ENCODE assay signal across 8 cellular contexts in genomic region chr1:1647567-1648241, GRCh38. TPM values are rescaled to one million over a fixed set of nuclear protein-coding genes. Genes with fewer than 3 reads are reported as not detected.
DNase-seq lines count a peak whose midpoint lies in the region; ATAC-seq and TF ChIP-seq lines count a peak whose summit lies in the region.
"Not testable (repeated sequence)": the region's sequence is repeated elsewhere in the genome, so short reads cannot be mapped to it uniquely, and the experiment has no call there.
"Had no signal": no experiment of that assay in that cellular context is flagged by ENCODE, and none has a peak within 500 bp of the region (broad histone marks: within the 10 kb centered on the region; RNA-seq: fewer than 3 reads in every experiment).

No MANE protein-coding gene starts in this region.

- not testable (repeated sequence) for TF ChIP-seq CTCF in ascending aorta (IDR thresholded peaks at IDR 0.05); endothelial cell (IDR thresholded peaks at IDR 0.05; ENCODE audit: unreplicated experiment)

- not testable (repeated sequence) for H3K4me3 ChIP-seq in ascending aorta; mucosa of rectum (ENCODE audit: low read length in 2 of 2)

- not testable (repeated sequence) for H3K9me3 Mint-ChIP-seq in endothelial cell (ENCODE audit: unreplicated experiment); stimulated activated effector memory CD8-positive, alpha-beta T cell treated with anti-CD3 and anti-CD28 coated beads, Interleukin-12 subunit alpha, Interleukin-12 subunit beta, amount 100 ng/mL, for 72 hours

- DNase-seq in OCI-M2 (lab: John Stamatoyannopoulos, UW; ENCODE audit: unreplicated experiment) = peak; percentile 2
- peak; percentile 17 for DNase-seq in activated CD4-positive, CD25-positive, alpha-beta regulatory T cell treated with anti-CD3 and anti-CD28 coated beads, Interleukin-2, amount 50 U/mL, for 72 hours
- DNase-seq in ascending aorta (ENCODE audit: low spot score in 2 of 2) = peak; percentile 6 to 46
- DNase-seq in endothelial cell (ENCODE audit: low spot score); stimulated activated effector memory CD8-positive, alpha-beta T cell treated with anti-CD3 and anti-CD28 coated beads, Interleukin-12 subunit alpha, Interleukin-12 subunit beta, amount 100 ng/mL, for 72 hours (ENCODE audit: low spot score in 2 of 2): not testable (repeated sequence)
- peak; percentile 50 for DNase-seq in left colon

- H3K27ac Mint-ChIP-seq in endothelial cell (ENCODE audit: unreplicated experiment) = peak overlapping the region; percentile 98
- peak overlapping the region; percentile 70 for H3K27ac Mint-ChIP-seq in stimulated activated effector memory CD8-positive, alpha-beta T cell treated with anti-CD3 and anti-CD28 coated beads, Interleukin-12 subunit alpha, Interleukin-12 subunit beta, amount 100 ng/mL, for 72 hours

- H3K9me3 ChIP-seq in ascending aorta; mucosa of rectum (ENCODE audit: control insufficient read depth in 2 of 2, low read length in 2 of 2): not testable (repeated sequence)

- H3K27ac ChIP-seq in ascending aorta = not testable (repeated sequence)
- peak overlapping the region; percentile 90 to 95 for H3K27ac ChIP-seq in mucosa of rectum (ENCODE audit: low read depth in 2 of 2, low read length in 2 of 2)

- peaks cover 48 to 56% of the 10 kb centered on the region in 2 donors for H3K36me3 ChIP-seq in ascending aorta
- peaks cover 23 to 35% of the 10 kb centered on the region in 2 donors for H3K36me3 ChIP-seq in mucosa of rectum (ENCODE audit: control insufficient read depth in 2 of 2, insufficient read depth in 2 of 2, low read length in 2 of 2)

- H3K4me3 Mint-ChIP-seq in endothelial cell (ENCODE audit: unreplicated experiment) = peak overlapping the region; percentile 80
- not testable (repeated sequence) for H3K4me3 Mint-ChIP-seq in stimulated activated effector memory CD8-positive, alpha-beta T cell treated with anti-CD3 and anti-CD28 coated beads, Interleukin-12 subunit alpha, Interleukin-12 subunit beta, amount 100 ng/mL, for 72 hours

- H3K27me3 ChIP-seq in ascending aorta; mucosa of rectum (ENCODE audit: control insufficient read depth in 2 of 2, insufficient read depth in 2 of 2, low read length in 2 of 2): not testable (repeated sequence)

- H3K9ac ChIP-seq in mucosa of rectum (ENCODE audit: low read depth in 1 of 2, low read length in 2 of 2) = peak overlapping the region in 1 of 2 donors; percentile 51

- not testable (repeated sequence) for H3K4me1 ChIP-seq in ascending aorta
- H3K4me1 ChIP-seq in mucosa of rectum (ENCODE audit: control insufficient read depth in 2 of 2, insufficient read depth in 2 of 2, low read length in 2 of 2) = peaks cover 15 to 22% of the 10 kb centered on the region in 2 donors

- intact Hi-C loops in ascending aorta (cut with DNase I); left colon (cut with DNase I, micrococcal nuclease): not testable (repeated sequence)

- H3K36me3 Mint-ChIP-seq in endothelial cell (ENCODE audit: low read depth, unreplicated experiment) = peaks cover 51% of the 10 kb centered on the region
- peaks cover 73% of the 10 kb centered on the region for H3K36me3 Mint-ChIP-seq in stimulated activated effector memory CD8-positive, alpha-beta T cell treated with anti-CD3 and anti-CD28 coated beads, Interleukin-12 subunit alpha, Interleukin-12 subunit beta, amount 100 ng/mL, for 72 hours

- peaks cover 16% of the 10 kb centered on the region for H3K27me3 Mint-ChIP-seq in endothelial cell (ENCODE audit: unreplicated experiment)

- H3K4me1 Mint-ChIP-seq in endothelial cell (ENCODE audit: unreplicated experiment) = peaks cover 32% of the 10 kb centered on the region
- not testable (repeated sequence) for H3K4me1 Mint-ChIP-seq in stimulated activated effector memory CD8-positive, alpha-beta T cell treated with anti-CD3 and anti-CD28 coated beads, Interleukin-12 subunit alpha, Interleukin-12 subunit beta, amount 100 ng/mL, for 72 hours

- ATAC-seq in left colon = peak; percentile 63
- not testable (repeated sequence) for ATAC-seq in stimulated activated effector memory CD8-positive, alpha-beta T cell treated with anti-CD3 and anti-CD28 coated beads, Interleukin-12 subunit alpha, Interleukin-12 subunit beta, amount 100 ng/mL, for 72 hours

RNA-seq across cellular contexts. Expression of gene CDK11B, which starts 11.1 kb away (rescaled TPM):
- total RNA-seq in ascending aorta (24.8 TPM), endothelial cell (ENCODE audit: unreplicated experiment) (71.0 TPM), left colon (10 to 100 TPM; 29.6 to 37.0 TPM)

RNA-seq across cellular contexts. Expression of gene MMP23B, which starts 15.7 kb away (rescaled TPM):
- total RNA-seq in ascending aorta (71.3 TPM), endothelial cell (ENCODE audit: unreplicated experiment) (26.7 TPM), left colon (1 to 10 TPM; 1.2 to 7.2 TPM)

RNA-seq across cellular contexts. Expression of gene MIB2, which starts 32.4 kb away (rescaled TPM):
- total RNA-seq in ascending aorta = 96.9 TPM
- total RNA-seq in endothelial cell (ENCODE audit: unreplicated experiment) = 84.4 TPM
- 10 to 100 TPM; 84.8 to 86.1 TPM for total RNA-seq in left colon

RNA-seq across cellular contexts. Expression of gene SLC35E2B, which starts 44.9 kb away (rescaled TPM):
- 43.7 TPM for total RNA-seq in ascending aorta
- 140 TPM for total RNA-seq in endothelial cell (ENCODE audit: unreplicated experiment)
- total RNA-seq in left colon = 10 to 100 TPM; 39.0 to 57.0 TPM

RNA-seq across cellular contexts. Expression of gene FNDC10, which starts 47.8 kb away (rescaled TPM):
- 1.8 TPM for total RNA-seq in ascending aorta
- total RNA-seq in endothelial cell (ENCODE audit: unreplicated experiment) = 11.6 TPM
- 1 to 10 TPM; 3.1 to 3.3 TPM for total RNA-seq in left colon
- total RNA-seq: HT-29 had no signal
